Comparison of ENCODE assay signal across 8 cellular contexts in genomic region chr3:54517424-54517823, GRCh38.
"Had no signal": no experiment of that assay in that cellular context is flagged by ENCODE, and none has a peak within 500 bp of the region (broad histone marks: within the 10 kb centered on the region; RNA-seq: fewer than 3 reads in every experiment).

No MANE protein-coding gene starts in this region.

- DNase-seq: GM23248, GOT3, H7, HFFc6, KBM-7 had no signal

- H3K4me3 Mint-ChIP-seq: HFFc6, IgD-negative memory B cell had no signal

- H3K4me3 ChIP-seq: GM23248, HAP-1 had no signal

- ATAC-seq: HCT116 had no signal

- H3K4me1 ChIP-seq: HAP-1 had no signal

- H3K4me1 Mint-ChIP-seq: IgD-negative memory B cell had no signal

- H3K27ac ChIP-seq: GM23248 had no signal

- H3K27ac Mint-ChIP-seq: HFFc6, IgD-negative memory B cell had no signal

- H3K36me3 ChIP-seq: HAP-1 had no signal

- H3K36me3 Mint-ChIP-seq: IgD-negative memory B cell had no signal

- H3K9me3 ChIP-seq: HAP-1 had no signal
